In genomic region chr6:118897386-118897785, GRCh38 we compare ENCODE assay signal across 12 cellular contexts. TPM values are rescaled to one million over a fixed set of nuclear protein-coding genes. Genes with fewer than 3 reads are reported as not detected.
A peak's percentile ranks its signal among the peaks of the same experiment; 100 is the strongest.
DNase-seq lines count a peak whose midpoint lies in the region; ATAC-seq and TF ChIP-seq lines count a peak whose summit lies in the region.
"Had no signal": no experiment of that assay in that cellular context is flagged by ENCODE, and none has a peak within 500 bp of the region (broad histone marks: within the 10 kb centered on the region; RNA-seq: fewer than 3 reads in every experiment).

No MANE protein-coding gene starts in this region.

- H3K9ac ChIP-seq in mammary epithelial cell (ENCODE audit: insufficient read depth, low read length), result no peak overlapping the region
- H3K9ac ChIP-seq: parathyroid adenoma had no signal

- H3K4me2 ChIP-seq in mammary epithelial cell (ENCODE audit: insufficient read depth, low read depth, low read length), result no peak overlapping the region

- H3K4me1 Mint-ChIP-seq in MCF 10A (ENCODE audit: insufficient read depth, unreplicated experiment) (peaks cover 12% of the 10 kb centered on the region), type B pancreatic cell (ENCODE audit: unreplicated experiment) (peaks cover 38% of the 10 kb centered on the region)

- no peak overlapping the region for H2AFZ ChIP-seq in mammary epithelial cell (ENCODE audit: low read depth, low read length)
- H2AFZ ChIP-seq: parathyroid adenoma had no signal

- BruUV-seq in MCF 10A (replicated peaks; lab: Mats Ljungman, UMichigan) (no TSS peak), mammary epithelial cell (replicated peaks; lab: Mats Ljungman, UMichigan) (no TSS peak), Panc1 (replicated peaks; lab: Mats Ljungman, UMichigan) (no TSS peak)

- H3K27me3 ChIP-seq in mammary epithelial cell (ENCODE audit: insufficient read depth, low read length), result no peaks in the 10 kb centered on the region
- H3K27me3 ChIP-seq in Panc1 (ENCODE audit: control insufficient read depth, insufficient read depth, low read length), result no peaks in the 10 kb centered on the region
- H3K27me3 ChIP-seq in foreskin keratinocyte, result no peaks in the 10 kb centered on the region

- peaks cover 4% of the 10 kb centered on the region for H3K4me1 ChIP-seq in mammary epithelial cell (ENCODE audit: insufficient read depth, low read length)
- H3K4me1 ChIP-seq in Panc1 (ENCODE audit: control insufficient read depth, insufficient read depth, low read length), result peaks cover 30% of the 10 kb centered on the region
- H3K4me1 ChIP-seq in foreskin keratinocyte, result peaks cover 4% of the 10 kb centered on the region

- no peak for TF ChIP-seq CTCF in MCF 10A (IDR thresholded peaks at IDR 0.05; ENCODE audit: unreplicated experiment)
- TF ChIP-seq CTCF in mammary epithelial cell (conservative IDR thresholded peaks at IDR 0.05 in 1 of 2, IDR thresholded peaks at IDR 0.05 in 1 of 2; ENCODE audit: extremely low read depth in 1 of 2, insufficient read depth in 1 of 2, low read depth in 1 of 2, low read length in 2 of 2), result no peak
- no peak for TF ChIP-seq CTCF in Panc1 (IDR thresholded peaks at IDR 0.05)
- no peak for TF ChIP-seq CTCF in foreskin keratinocyte (conservative IDR thresholded peaks at IDR 0.05)
- no peak for TF ChIP-seq CTCF in type B pancreatic cell (conservative IDR thresholded peaks at IDR 0.05)

- CTCF ChIA-PET in MCF 10A (lab: Yijun Ruan, JAX) (interaction anchor here (0.6 to 2.0 kb wide), 9 partner anchors 9 to 1009 kb away, joined by 3 to 13 read pairs (median 3); no protein-coding TSS in a partner anchor), mammary epithelial cell (lab: Charles Lee; ENCODE audit: low non-redundant PET) (interaction anchor here (0.6 kb wide), 2 partner anchors 200 to 267 kb away, joined by 3 to 4 read pairs; no protein-coding TSS in a partner anchor), Panc1 (lab: Charles Lee) (interaction anchor here (0.8 kb wide), 1 partner anchor 213 kb away, joined by 3 read pairs; no protein-coding TSS in a partner anchor)

- intact Hi-C loops in MCF 10A (cut with micrococcal nuclease), result loop anchor here (5.0 to 10.0 kb wide), 2 partner anchors 313 to 615 kb away; no protein-coding TSS in a partner anchor
- intact Hi-C loops in mammary epithelial cell (cut with micrococcal nuclease), result no loop called here
- intact Hi-C loops in Panc1 (cut with micrococcal nuclease; ENCODE audit: unreplicated experiment), result loop anchor here (5.0 kb wide), 1 partner anchor 245 kb away; the partner anchor contains the start of gene CEP85L

- ATAC-seq in Panc1 (no peak), foreskin keratinocyte (no peak)

- H3K9me3 Mint-ChIP-seq in MCF 10A (ENCODE audit: unreplicated experiment) (no peaks in the 10 kb centered on the region), type B pancreatic cell (no peaks in the 10 kb centered on the region)

- H3K27ac ChIP-seq in mammary epithelial cell (ENCODE audit: insufficient read depth, low read depth, low read length) (no peak overlapping the region), Panc1 (ENCODE audit: low read length) (peak overlapping the region; percentile 90), foreskin keratinocyte (peak overlapping the region; percentile 79)
- H3K27ac ChIP-seq: parathyroid adenoma had no signal

- H3K36me3 ChIP-seq in mammary epithelial cell (ENCODE audit: insufficient read depth, low read length), result peaks cover 11% of the 10 kb centered on the region
- H3K36me3 ChIP-seq in Panc1 (ENCODE audit: control insufficient read depth, insufficient read depth, low read length), result peaks cover 11% of the 10 kb centered on the region; the same call in 1 of the 2 replicates

- H3K79me2 ChIP-seq in mammary epithelial cell (ENCODE audit: insufficient read depth, low read length), result peaks cover 75% of the 10 kb centered on the region

- in situ Hi-C loops in mammary epithelial cell (cut with MboI; ENCODE audit: low sequenced_read_pairs in 2 of 2), result no loop called here
- in situ Hi-C loops in Panc1 (cut with HindIII; ENCODE audit: low pct_unique_long_range_greater_than_20kb, low sequenced_read_pairs), result no loop called here

- H3K4me3 Mint-ChIP-seq in MCF 10A (ENCODE audit: unreplicated experiment) (no peak overlapping the region), type B pancreatic cell (peak overlapping the region; percentile 48)

- H3K27me3 Mint-ChIP-seq in MCF 10A (ENCODE audit: insufficient read depth, unreplicated experiment) (no peaks in the 10 kb centered on the region), type B pancreatic cell (peaks cover 4% of the 10 kb centered on the region)

- no peak overlapping the region for H3K4me3 ChIP-seq in mammary epithelial cell (replicated peaks in 1 of 3; ENCODE audit: insufficient read depth in 1 of 3, low read depth in 2 of 3, low read length in 3 of 3)
- H3K4me3 ChIP-seq in Panc1 (ENCODE audit: low read depth in 2 of 2, low read length in 2 of 2), result no peak overlapping the region

- H3K9me3 ChIP-seq in mammary epithelial cell (replicated peaks; ENCODE audit: insufficient read depth, low read length) (no peaks in the 10 kb centered on the region), Panc1 (ENCODE audit: control insufficient read depth, insufficient read depth, low read depth, low read length) (no peaks in the 10 kb centered on the region)

- H3K27ac Mint-ChIP-seq in MCF 10A (ENCODE audit: low read depth, unreplicated experiment) (peak overlapping the region; percentile 22), type B pancreatic cell (no peak overlapping the region)

- H3K36me3 Mint-ChIP-seq in MCF 10A (ENCODE audit: insufficient read depth, unreplicated experiment) (peaks cover 27% of the 10 kb centered on the region), type B pancreatic cell (peaks cover 27% of the 10 kb centered on the region)

- dilution Hi-C loops in mammary epithelial cell (cut with HindIII; ENCODE audit: low sequenced_read_pairs), result no loop called here

- no peak for DNase-seq in MCF 10A (ENCODE audit: unreplicated experiment)
- no peak for DNase-seq in mammary epithelial cell
- DNase-seq in Panc1 (ENCODE audit: low read depth, low spot score), result no peak
- no peak for DNase-seq in foreskin keratinocyte
- no peak for DNase-seq in type B pancreatic cell (ENCODE audit: extremely low spot score, unreplicated experiment)
- no peak for DNase-seq in NCI-H345 (lab: John Stamatoyannopoulos, UW)
- no peak for DNase-seq in NCI-H2196 treated with DMSO at 0.1 percent for 48 hours (lab: John Stamatoyannopoulos, UW; ENCODE audit: unreplicated experiment)
- no peak for DNase-seq in glomerular visceral epithelial cell (ENCODE audit: extremely low spot score)
- DNase-seq: amniotic stem cell, DMS153, SIG-M5 had no signal

- POLR2A ChIA-PET in MCF 10A (lab: Yijun Ruan, JAX), result interaction anchor here (0.6 to 4.6 kb wide), 3 partner anchors 12 to 95 kb away, joined by 3 to 35 read pairs (median 6); partner anchors contain the start of gene MCM9
- POLR2A ChIA-PET in Panc1 (lab: Charles Lee), result interaction anchor here (0.6 kb wide), 1 partner anchor 197 kb away, joined by 5 read pairs; no protein-coding TSS in a partner anchor

- H4K20me1 ChIP-seq in mammary epithelial cell (ENCODE audit: insufficient read depth, low read length), result no peaks in the 10 kb centered on the region

RNA-seq across cellular contexts. Expression of gene ASF1A, which starts 3.4 kb away (rescaled TPM):
- total RNA-seq in MCF 10A (2022) (30.4 and 36.4 TPM in 2 replicates), mammary epithelial cell (10 to 100 TPM; 19.8 to 29.0 TPM), Panc1 (2021; ENCODE audit: unreplicated experiment) (28.5 TPM), foreskin keratinocyte (18.3 and 20.8 TPM in 2 replicates), type B pancreatic cell (ENCODE audit: low replicate concordance) (25.4 and 32.5 TPM in 2 replicates)
- polyA plus RNA-seq in mammary epithelial cell (7.9 TPM), foreskin keratinocyte (13.0 and 14.7 TPM in 2 replicates)
- 3.1 TPM for polyA minus RNA-seq in mammary epithelial cell
- 14.0 TPM for polyA plus RNA-seq in Panc1 (2012; ENCODE audit: insufficient read length)

RNA-seq across cellular contexts. Expression of gene MCM9, which starts 37.6 kb away (rescaled TPM):
- total RNA-seq in MCF 10A (2022) (13.0 and 14.7 TPM in 2 replicates), mammary epithelial cell (10 to 100 TPM; 12.3 to 15.2 TPM), Panc1 (2021; ENCODE audit: unreplicated experiment) (20.4 TPM), foreskin keratinocyte (8.8 and 9.9 TPM in 2 replicates), type B pancreatic cell (ENCODE audit: low replicate concordance) (16.6 and 19.6 TPM in 2 replicates)
- polyA plus RNA-seq in mammary epithelial cell (1.2 TPM), foreskin keratinocyte (1.7 and 2.0 TPM in 2 replicates)
- polyA minus RNA-seq in mammary epithelial cell, result 9.8 TPM
- 9.1 TPM for polyA plus RNA-seq in Panc1 (2012; ENCODE audit: insufficient read length)
